Comparison of ENCODE assay signal across 8 cellular contexts in the genomic region with DNA sequence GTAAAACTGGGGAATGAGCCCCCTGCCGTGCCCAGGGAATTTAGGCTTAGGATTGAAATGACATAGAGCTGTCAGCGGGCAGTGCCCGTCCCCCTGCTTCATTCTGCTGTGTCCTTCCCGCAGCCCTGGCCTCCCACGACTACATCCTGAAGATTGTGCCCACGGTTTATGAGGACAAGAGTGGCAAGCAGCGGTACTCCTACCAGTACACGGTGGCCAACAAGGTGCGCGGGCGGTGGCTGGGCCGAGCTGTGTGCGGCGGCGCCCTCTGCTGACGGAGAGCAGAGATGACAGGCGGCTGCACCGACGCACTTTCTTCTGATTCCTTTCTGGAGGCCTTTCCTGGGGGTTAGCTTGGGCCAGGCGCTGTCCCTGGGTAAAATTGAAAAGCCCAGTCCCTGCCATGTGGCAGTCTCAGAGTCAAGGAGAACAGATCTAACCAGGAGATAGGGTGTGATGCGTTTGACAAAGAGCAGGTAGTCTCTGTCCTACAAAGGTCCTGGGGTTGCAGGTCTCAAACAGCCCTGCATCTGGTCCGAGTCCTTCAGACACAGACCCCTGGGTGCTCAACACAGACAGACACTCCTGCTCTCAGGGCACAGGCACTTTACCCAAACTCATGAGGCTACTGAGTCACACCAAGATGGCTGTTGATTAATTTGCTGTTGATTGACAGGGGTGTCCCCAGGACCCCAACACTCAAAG. TPM values are rescaled to one million over a fixed set of nuclear protein-coding genes. Genes with fewer than 3 reads are reported as not detected.
DNase-seq lines count a peak whose midpoint lies in the region; ATAC-seq and TF ChIP-seq lines count a peak whose summit lies in the region.

No MANE protein-coding gene starts in this region.

- H3K36me3 Mint-ChIP-seq in IgD-negative memory B cell, result peaks cover 6% of the 10 kb centered on the region
- H3K36me3 Mint-ChIP-seq in activated naive CD4-positive, alpha-beta T cell treated with anti-CD3 and anti-CD28 coated beads, Interleukin-2, amount 50 U/mL, for 24 hours, result peaks cover 7% of the 10 kb centered on the region

- no peaks in the 10 kb centered on the region for H3K27me3 Mint-ChIP-seq in IgD-negative memory B cell
- H3K27me3 Mint-ChIP-seq in activated naive CD4-positive, alpha-beta T cell treated with anti-CD3 and anti-CD28 coated beads, Interleukin-2, amount 50 U/mL, for 24 hours, result no peaks in the 10 kb centered on the region

- intact Hi-C loops in cardiac septum (cut with DNase I) (loop anchor here (1.0 to 5.0 kb wide), 3 partner anchors 162 to 455 kb away; a partner anchor contains a TSS), psoas muscle (cut with DNase I) (loop anchor here (1.0 to 5.0 kb wide), 4 partner anchors 165 to 220 kb away; no protein-coding TSS in a partner anchor), uterus (cut with DNase I; ENCODE audit: low total_unique reads) (loop anchor here (5.0 to 10.0 kb wide), 2 partner anchors 220 to 458 kb away; no protein-coding TSS in a partner anchor)

- ATAC-seq in GM18909 (IDR thresholded peaks at IDR 0.05; ENCODE audit: poor library complexity, unreplicated experiment), result peak; percentile 81
- peak; percentile 85 for ATAC-seq in SK-N-SH treated with all-trans-retinoic acid at 6 μM for 48 hours
- peak; percentile 91 to 97 (median 94) for ATAC-seq in psoas muscle

- H3K9me3 ChIP-seq in psoas muscle, result no peaks in the 10 kb centered on the region
- H3K9me3 ChIP-seq in uterus, result no peaks in the 10 kb centered on the region

- peak; percentile 61 for DNase-seq in AG10803 (ENCODE audit: low read depth)
- peak; percentile 91 for DNase-seq in cardiac septum (ENCODE audit: low spot score)
- DNase-seq in psoas muscle, result peak; percentile 78 to 89
- DNase-seq in uterus, result peak; percentile 75 to 78

- H3K9me3 Mint-ChIP-seq in IgD-negative memory B cell, result no peaks in the 10 kb centered on the region
- H3K9me3 Mint-ChIP-seq in activated naive CD4-positive, alpha-beta T cell treated with anti-CD3 and anti-CD28 coated beads, Interleukin-2, amount 50 U/mL, for 24 hours, result no peaks in the 10 kb centered on the region

- H3K4me3 Mint-ChIP-seq in IgD-negative memory B cell, result no peak overlapping the region
- H3K4me3 Mint-ChIP-seq in activated naive CD4-positive, alpha-beta T cell treated with anti-CD3 and anti-CD28 coated beads, Interleukin-2, amount 50 U/mL, for 24 hours, result no peak overlapping the region

- no peaks in the 10 kb centered on the region for H3K27me3 ChIP-seq in psoas muscle (ENCODE audit: insufficient read depth in 3 of 3, low read length in 2 of 3)
- H3K27me3 ChIP-seq in uterus, result no peaks in the 10 kb centered on the region

- peak overlapping the region in 2 of 3 donors; percentile 5 to 67 for H3K27ac Mint-ChIP-seq in IgD-negative memory B cell
- peak overlapping the region; percentile 12 for H3K27ac Mint-ChIP-seq in activated naive CD4-positive, alpha-beta T cell treated with anti-CD3 and anti-CD28 coated beads, Interleukin-2, amount 50 U/mL, for 24 hours

- TF ChIP-seq CTCF in AG10803 (conservative IDR thresholded peaks at IDR 0.05; ENCODE audit: low read length) (peak; percentile 86), psoas muscle (IDR thresholded peaks at IDR 0.05) (peak; percentile 97), uterus (IDR thresholded peaks at IDR 0.05) (peak; percentile 96 to 98 (median 98))

- no peak for TF ChIP-seq POLR2A in uterus (IDR thresholded peaks at IDR 0.05)

- H3K36me3 ChIP-seq in psoas muscle (ENCODE audit: insufficient read depth in 1 of 2, low read depth in 1 of 2) (peaks cover 2 to 43% of the 10 kb centered on the region in 2 donors), uterus (no peaks in the 10 kb centered on the region)

- peaks cover 6 to 13% (median 10%) of the 10 kb centered on the region in 3 donors for H3K4me1 Mint-ChIP-seq in IgD-negative memory B cell
- peaks cover 7% of the 10 kb centered on the region for H3K4me1 Mint-ChIP-seq in activated naive CD4-positive, alpha-beta T cell treated with anti-CD3 and anti-CD28 coated beads, Interleukin-2, amount 50 U/mL, for 24 hours

- H3K4me1 ChIP-seq in psoas muscle (peaks cover 14% of the 10 kb centered on the region), uterus (peaks cover 0 to 4% of the 10 kb centered on the region in 2 donors)

- 15 to 17% (median 16%) methylated on average over 22 of the region's 22 CpGs for WGBS in psoas muscle, 3 donors

- H3K4me3 ChIP-seq in AG10803 (ENCODE audit: low read length) (no peak overlapping the region), psoas muscle (no peak overlapping the region), uterus (no peak overlapping the region)

- H3K27ac ChIP-seq in psoas muscle (no peak overlapping the region), uterus (peak overlapping the region; percentile 77 to 82)

TF ChIP-seq in SK-N-SH treated with all-trans-retinoic acid at 6 μM for 48 hours, 23 proteins besides CTCF, POLR2A, EP300 and RAD21:
- TF ChIP-seq BACH2 (CRISPR knock-in tag; IDR thresholded peaks at IDR 0.05; ENCODE audit: borderline replicate concordance) (no peak), SNAI2 (CRISPR knock-in tag; IDR thresholded peaks at IDR 0.05) (no peak), GLIS3 (CRISPR knock-in tag; IDR thresholded peaks at IDR 0.05) (no peak), ZFP3 (CRISPR knock-in tag; IDR thresholded peaks at IDR 0.05) (peak; percentile 95), ISL1 (CRISPR knock-in tag; IDR thresholded peaks at IDR 0.05) (0 out of 2 replicates have a peak, but pooled peaks have one; percentile 7), ZC3H10 (CRISPR knock-in tag; IDR thresholded peaks at IDR 0.05) (no peak), ZNF70 (CRISPR knock-in tag; IDR thresholded peaks at IDR 0.05) (no peak), ZFP30 (CRISPR knock-in tag; IDR thresholded peaks at IDR 0.05) (no peak), TCF4 (CRISPR knock-in tag; IDR thresholded peaks at IDR 0.05; ENCODE audit: borderline replicate concordance) (no peak), OSR1 (CRISPR knock-in tag; IDR thresholded peaks at IDR 0.05) (no peak)
- TF ChIP-seq, protein P1, sequence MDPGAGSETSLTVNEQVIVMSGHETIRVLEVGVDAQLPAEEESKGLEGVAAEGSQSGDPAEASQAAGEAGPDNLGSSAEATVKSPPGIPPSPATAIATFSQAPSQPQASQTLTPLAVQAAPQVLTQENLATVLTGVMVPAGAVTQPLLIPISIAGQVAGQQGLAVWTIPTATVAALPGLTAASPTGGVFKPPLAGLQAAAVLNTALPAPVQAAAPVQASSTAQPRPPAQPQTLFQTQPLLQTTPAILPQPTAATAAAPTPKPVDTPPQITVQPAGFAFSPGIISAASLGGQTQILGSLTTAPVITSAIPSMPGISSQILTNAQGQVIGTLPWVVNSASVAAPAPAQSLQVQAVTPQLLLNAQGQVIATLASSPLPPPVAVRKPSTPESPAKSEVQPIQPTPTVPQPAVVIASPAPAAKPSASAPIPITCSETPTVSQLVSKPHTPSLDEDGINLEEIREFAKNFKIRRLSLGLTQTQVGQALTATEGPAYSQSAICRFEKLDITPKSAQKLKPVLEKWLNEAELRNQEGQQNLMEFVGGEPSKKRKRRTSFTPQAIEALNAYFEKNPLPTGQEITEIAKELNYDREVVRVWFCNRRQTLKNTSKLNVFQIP (CRISPR knock-in tag; IDR thresholded peaks at IDR 0.05; ENCODE audit: borderline replicate concordance, low read depth), result no peak
- TF ChIP-seq, protein P2, sequence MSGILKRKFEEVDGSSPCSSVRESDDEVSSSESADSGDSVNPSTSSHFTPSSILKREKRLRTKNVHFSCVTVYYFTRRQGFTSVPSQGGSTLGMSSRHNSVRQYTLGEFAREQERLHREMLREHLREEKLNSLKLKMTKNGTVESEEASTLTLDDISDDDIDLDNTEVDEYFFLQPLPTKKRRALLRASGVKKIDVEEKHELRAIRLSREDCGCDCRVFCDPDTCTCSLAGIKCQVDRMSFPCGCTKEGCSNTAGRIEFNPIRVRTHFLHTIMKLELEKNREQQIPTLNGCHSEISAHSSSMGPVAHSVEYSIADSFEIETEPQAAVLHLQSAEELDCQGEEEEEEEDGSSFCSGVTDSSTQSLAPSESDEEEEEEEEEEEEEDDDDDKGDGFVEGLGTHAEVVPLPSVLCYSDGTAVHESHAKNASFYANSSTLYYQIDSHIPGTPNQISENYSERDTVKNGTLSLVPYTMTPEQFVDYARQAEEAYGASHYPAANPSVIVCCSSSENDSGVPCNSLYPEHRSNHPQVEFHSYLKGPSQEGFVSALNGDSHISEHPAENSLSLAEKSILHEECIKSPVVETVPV (CRISPR knock-in tag; IDR thresholded peaks at IDR 0.05), result no peak
- TF ChIP-seq, protein P3, sequence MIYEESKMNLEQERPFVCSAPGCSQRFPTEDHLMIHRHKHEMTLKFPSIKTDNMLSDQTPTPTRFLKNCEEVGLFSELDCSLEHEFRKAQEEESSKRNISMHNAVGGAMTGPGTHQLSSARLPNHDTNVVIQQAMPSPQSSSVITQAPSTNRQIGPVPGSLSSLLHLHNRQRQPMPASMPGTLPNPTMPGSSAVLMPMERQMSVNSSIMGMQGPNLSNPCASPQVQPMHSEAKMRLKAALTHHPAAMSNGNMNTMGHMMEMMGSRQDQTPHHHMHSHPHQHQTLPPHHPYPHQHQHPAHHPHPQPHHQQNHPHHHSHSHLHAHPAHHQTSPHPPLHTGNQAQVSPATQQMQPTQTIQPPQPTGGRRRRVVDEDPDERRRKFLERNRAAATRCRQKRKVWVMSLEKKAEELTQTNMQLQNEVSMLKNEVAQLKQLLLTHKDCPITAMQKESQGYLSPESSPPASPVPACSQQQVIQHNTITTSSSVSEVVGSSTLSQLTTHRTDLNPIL (CRISPR knock-in tag; IDR thresholded peaks at IDR 0.05; ENCODE audit: low read depth), result no peak

RNA-seq across cellular contexts. Expression of a gene that starts 26.8 kb away (rescaled TPM):
- polyA plus RNA-seq in IgD-negative memory B cell (27.9 TPM), psoas muscle (10 to 100 TPM; 33.3 to 80.9 (median 50.7) TPM)
- total RNA-seq in cardiac septum (28.1 TPM), psoas muscle (10 to 100 TPM; 21.5 to 31.4 (median 27.7) TPM), uterus (10 to 100 TPM in 3 of 4 donors, 1 to 10 TPM in 1; 8.7 to 35.3 (median 21.1) TPM)

RNA-seq across cellular contexts. Expression of a gene that starts 51.1 kb away (rescaled TPM):
- polyA plus RNA-seq in IgD-negative memory B cell, result 427 TPM
- total RNA-seq in cardiac septum, result 201 TPM
- total RNA-seq in psoas muscle, result 100 to 1,000 TPM in 3 of 4 donors, 10 to 100 TPM in 1; 97.8 to 176 (median 147) TPM
- 100 to 1,000 TPM; 156 to 319 (median 201) TPM for polyA plus RNA-seq in psoas muscle
- 100 to 1,000 TPM in 3 of 4 donors, 10 to 100 TPM in 1; 75.6 to 159 (median 137) TPM for total RNA-seq in uterus
